Comparison of ENCODE assay signal across 1 cellular context in genomic region chr6:91276315-91276714, GRCh38.
TF ChIP-seq lines count a peak whose summit lies in the region.

No MANE protein-coding gene starts in this region.

TF ChIP-seq in H1, 55 proteins besides CTCF, POLR2A, EP300 and RAD21 (continued from another document):
- TF ChIP-seq, protein P1, sequence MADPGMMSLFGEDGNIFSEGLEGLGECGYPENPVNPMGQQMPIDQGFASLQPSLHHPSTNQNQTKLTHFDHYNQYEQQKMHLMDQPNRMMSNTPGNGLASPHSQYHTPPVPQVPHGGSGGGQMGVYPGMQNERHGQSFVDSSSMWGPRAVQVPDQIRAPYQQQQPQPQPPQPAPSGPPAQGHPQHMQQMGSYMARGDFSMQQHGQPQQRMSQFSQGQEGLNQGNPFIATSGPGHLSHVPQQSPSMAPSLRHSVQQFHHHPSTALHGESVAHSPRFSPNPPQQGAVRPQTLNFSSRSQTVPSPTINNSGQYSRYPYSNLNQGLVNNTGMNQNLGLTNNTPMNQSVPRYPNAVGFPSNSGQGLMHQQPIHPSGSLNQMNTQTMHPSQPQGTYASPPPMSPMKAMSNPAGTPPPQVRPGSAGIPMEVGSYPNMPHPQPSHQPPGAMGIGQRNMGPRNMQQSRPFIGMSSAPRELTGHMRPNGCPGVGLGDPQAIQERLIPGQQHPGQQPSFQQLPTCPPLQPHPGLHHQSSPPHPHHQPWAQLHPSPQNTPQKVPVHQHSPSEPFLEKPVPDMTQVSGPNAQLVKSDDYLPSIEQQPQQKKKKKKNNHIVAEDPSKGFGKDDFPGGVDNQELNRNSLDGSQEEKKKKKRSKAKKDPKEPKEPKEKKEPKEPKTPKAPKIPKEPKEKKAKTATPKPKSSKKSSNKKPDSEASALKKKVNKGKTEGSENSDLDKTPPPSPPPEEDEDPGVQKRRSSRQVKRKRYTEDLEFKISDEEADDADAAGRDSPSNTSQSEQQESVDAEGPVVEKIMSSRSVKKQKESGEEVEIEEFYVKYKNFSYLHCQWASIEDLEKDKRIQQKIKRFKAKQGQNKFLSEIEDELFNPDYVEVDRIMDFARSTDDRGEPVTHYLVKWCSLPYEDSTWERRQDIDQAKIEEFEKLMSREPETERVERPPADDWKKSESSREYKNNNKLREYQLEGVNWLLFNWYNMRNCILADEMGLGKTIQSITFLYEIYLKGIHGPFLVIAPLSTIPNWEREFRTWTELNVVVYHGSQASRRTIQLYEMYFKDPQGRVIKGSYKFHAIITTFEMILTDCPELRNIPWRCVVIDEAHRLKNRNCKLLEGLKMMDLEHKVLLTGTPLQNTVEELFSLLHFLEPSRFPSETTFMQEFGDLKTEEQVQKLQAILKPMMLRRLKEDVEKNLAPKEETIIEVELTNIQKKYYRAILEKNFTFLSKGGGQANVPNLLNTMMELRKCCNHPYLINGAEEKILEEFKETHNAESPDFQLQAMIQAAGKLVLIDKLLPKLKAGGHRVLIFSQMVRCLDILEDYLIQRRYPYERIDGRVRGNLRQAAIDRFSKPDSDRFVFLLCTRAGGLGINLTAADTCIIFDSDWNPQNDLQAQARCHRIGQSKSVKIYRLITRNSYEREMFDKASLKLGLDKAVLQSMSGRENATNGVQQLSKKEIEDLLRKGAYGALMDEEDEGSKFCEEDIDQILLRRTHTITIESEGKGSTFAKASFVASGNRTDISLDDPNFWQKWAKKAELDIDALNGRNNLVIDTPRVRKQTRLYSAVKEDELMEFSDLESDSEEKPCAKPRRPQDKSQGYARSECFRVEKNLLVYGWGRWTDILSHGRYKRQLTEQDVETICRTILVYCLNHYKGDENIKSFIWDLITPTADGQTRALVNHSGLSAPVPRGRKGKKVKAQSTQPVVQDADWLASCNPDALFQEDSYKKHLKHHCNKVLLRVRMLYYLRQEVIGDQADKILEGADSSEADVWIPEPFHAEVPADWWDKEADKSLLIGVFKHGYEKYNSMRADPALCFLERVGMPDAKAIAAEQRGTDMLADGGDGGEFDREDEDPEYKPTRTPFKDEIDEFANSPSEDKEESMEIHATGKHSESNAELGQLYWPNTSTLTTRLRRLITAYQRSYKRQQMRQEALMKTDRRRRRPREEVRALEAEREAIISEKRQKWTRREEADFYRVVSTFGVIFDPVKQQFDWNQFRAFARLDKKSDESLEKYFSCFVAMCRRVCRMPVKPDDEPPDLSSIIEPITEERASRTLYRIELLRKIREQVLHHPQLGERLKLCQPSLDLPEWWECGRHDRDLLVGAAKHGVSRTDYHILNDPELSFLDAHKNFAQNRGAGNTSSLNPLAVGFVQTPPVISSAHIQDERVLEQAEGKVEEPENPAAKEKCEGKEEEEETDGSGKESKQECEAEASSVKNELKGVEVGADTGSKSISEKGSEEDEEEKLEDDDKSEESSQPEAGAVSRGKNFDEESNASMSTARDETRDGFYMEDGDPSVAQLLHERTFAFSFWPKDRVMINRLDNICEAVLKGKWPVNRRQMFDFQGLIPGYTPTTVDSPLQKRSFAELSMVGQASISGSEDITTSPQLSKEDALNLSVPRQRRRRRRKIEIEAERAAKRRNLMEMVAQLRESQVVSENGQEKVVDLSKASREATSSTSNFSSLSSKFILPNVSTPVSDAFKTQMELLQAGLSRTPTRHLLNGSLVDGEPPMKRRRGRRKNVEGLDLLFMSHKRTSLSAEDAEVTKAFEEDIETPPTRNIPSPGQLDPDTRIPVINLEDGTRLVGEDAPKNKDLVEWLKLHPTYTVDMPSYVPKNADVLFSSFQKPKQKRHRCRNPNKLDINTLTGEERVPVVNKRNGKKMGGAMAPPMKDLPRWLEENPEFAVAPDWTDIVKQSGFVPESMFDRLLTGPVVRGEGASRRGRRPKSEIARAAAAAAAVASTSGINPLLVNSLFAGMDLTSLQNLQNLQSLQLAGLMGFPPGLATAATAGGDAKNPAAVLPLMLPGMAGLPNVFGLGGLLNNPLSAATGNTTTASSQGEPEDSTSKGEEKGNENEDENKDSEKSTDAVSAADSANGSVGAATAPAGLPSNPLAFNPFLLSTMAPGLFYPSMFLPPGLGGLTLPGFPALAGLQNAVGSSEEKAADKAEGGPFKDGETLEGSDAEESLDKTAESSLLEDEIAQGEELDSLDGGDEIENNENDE (IDR thresholded peaks at IDR 0.05; ENCODE audit: insufficient replicate concordance, low read length) = no peak
- no peak for TF ChIP-seq EZH2 (IDR thresholded peaks at IDR 0.05; ENCODE audit: low read depth, low read length, severe bottlenecking)
- no peak for TF ChIP-seq SP1 (IDR thresholded peaks at IDR 0.05; ENCODE audit: low read depth, low read length)
- TF ChIP-seq TEAD4 (IDR thresholded peaks at IDR 0.05; ENCODE audit: low read depth, low read length) = no peak
- no peak for TF ChIP-seq BCL11A (IDR thresholded peaks at IDR 0.05; ENCODE audit: low read depth in 2 of 2, low read length in 2 of 2)
- no peak for TF ChIP-seq KDM5A (IDR thresholded peaks at IDR 0.05; ENCODE audit: low read length)
- TF ChIP-seq SIN3A (conservative IDR thresholded peaks at IDR 0.05 in 1 of 2, IDR thresholded peaks at IDR 0.05 in 1 of 2; ENCODE audit: low read depth in 1 of 2, low read length in 2 of 2) = no peak
